11 cellular contexts compared by ENCODE assay signal in genomic region chr7:39415091-39415820, GRCh38.
A peak's percentile ranks its signal among the peaks of the same experiment; 100 is the strongest.
DNase-seq lines count a peak whose midpoint lies in the region; ATAC-seq, FAIRE-seq and TF ChIP-seq lines count a peak whose summit lies in the region.
"Had no signal": no experiment of that assay in that cellular context is flagged by ENCODE, and none has a peak within 500 bp of the region (broad histone marks: within the 10 kb centered on the region; RNA-seq: fewer than 3 reads in every experiment).

No MANE protein-coding gene starts in this region.

- no peaks in the 10 kb centered on the region for H3K36me3 Mint-ChIP-seq in stimulated activated naive CD8-positive, alpha-beta T cell treated with anti-CD3 and anti-CD28 coated beads, Interleukin-15, Interleukin-2, amounts not matched to agents 100 ng/mL and 50 ng/mL, for 24 hours (ENCODE audit: low read depth)
- no peaks in the 10 kb centered on the region for H3K36me3 Mint-ChIP-seq in activated CD4-positive, alpha-beta memory T cell treated with anti-CD3 and anti-CD28 coated beads, Interleukin-2, amount 10 ng/mL, durations not matched to agents 7 days and 5 days (ENCODE audit: low read depth)
- no peaks in the 10 kb centered on the region for H3K36me3 Mint-ChIP-seq in mesothelial cell of epicardium

- FAIRE-seq in kidney (lab: Jason Lieb, UNC): no peak
- FAIRE-seq: endothelial cell of umbilical vein had no signal

- H3K4me1 Mint-ChIP-seq in stimulated activated naive CD8-positive, alpha-beta T cell treated with anti-CD3 and anti-CD28 coated beads, Interleukin-15, Interleukin-2, amounts not matched to agents 100 ng/mL and 50 ng/mL, for 24 hours (ENCODE audit: low read depth): peaks cover 12% of the 10 kb centered on the region
- peaks cover 10% of the 10 kb centered on the region for H3K4me1 Mint-ChIP-seq in activated CD4-positive, alpha-beta memory T cell treated with anti-CD3 and anti-CD28 coated beads, Interleukin-2, amount 10 ng/mL, durations not matched to agents 7 days and 5 days
- H3K4me1 Mint-ChIP-seq in mesothelial cell of epicardium: peaks cover 8% of the 10 kb centered on the region

- intact Hi-C loops in kidney (cut with DNase I): no loop called here

- no peak overlapping the region for H3K27ac ChIP-seq in kidney (ENCODE audit: low read depth in 2 of 2, low read length in 2 of 2)
- H3K27ac ChIP-seq: C4-2B had no signal

- no peak overlapping the region for H3K27ac Mint-ChIP-seq in stimulated activated naive CD8-positive, alpha-beta T cell treated with anti-CD3 and anti-CD28 coated beads, Interleukin-15, Interleukin-2, amounts not matched to agents 100 ng/mL and 50 ng/mL, for 24 hours
- H3K27ac Mint-ChIP-seq in activated CD4-positive, alpha-beta memory T cell treated with anti-CD3 and anti-CD28 coated beads, Interleukin-2, amount 10 ng/mL, durations not matched to agents 7 days and 5 days: no peak overlapping the region
- H3K27ac Mint-ChIP-seq in mesothelial cell of epicardium: no peak overlapping the region

- no peak overlapping the region for H3K9ac ChIP-seq in kidney (ENCODE audit: low read length in 2 of 2)

- no peak overlapping the region for H3K4me3 ChIP-seq in kidney (ENCODE audit: low read length in 2 of 2)

- H3K4me3 Mint-ChIP-seq in stimulated activated naive CD8-positive, alpha-beta T cell treated with anti-CD3 and anti-CD28 coated beads, Interleukin-15, Interleukin-2, amounts not matched to agents 100 ng/mL and 50 ng/mL, for 24 hours: peak overlapping the region; percentile 81
- peak overlapping the region; percentile 59 for H3K4me3 Mint-ChIP-seq in activated CD4-positive, alpha-beta memory T cell treated with anti-CD3 and anti-CD28 coated beads, Interleukin-2, amount 10 ng/mL, durations not matched to agents 7 days and 5 days
- peak overlapping the region; percentile 83 for H3K4me3 Mint-ChIP-seq in mesothelial cell of epicardium

- DNase-seq in stimulated activated naive CD8-positive, alpha-beta T cell treated with anti-CD3 and anti-CD28 coated beads, Interleukin-15, Interleukin-2, amounts not matched to agents 100 U/mL and 50 U/mL, for 24 hours: no peak
- DNase-seq in activated CD4-positive, alpha-beta memory T cell treated with anti-CD3 and anti-CD28 coated beads, Interleukin-2, amount 10 ng/mL, durations not matched to agents 7 days and 5 days: no peak
- DNase-seq in mesothelial cell of epicardium (ENCODE audit: low spot score in 2 of 2, unreplicated experiment in 2 of 2): no peak
- no peak for DNase-seq in HPDE6-E6E7 (ENCODE audit: extremely low spot score)
- DNase-seq in NCI-H345 (lab: John Stamatoyannopoulos, UW): no peak
- no peak for DNase-seq in kidney
- DNase-seq: NCI-H187 treated with DMSO at 0.1 percent for 48 hours had no signal

- POLR2A ChIA-PET in activated CD4-positive, alpha-beta memory T cell treated with anti-CD3 and anti-CD28 coated beads, Interleukin-2, amount 10 ng/mL, durations not matched to agents 7 days and 5 days (lab: Charles Lee): no interaction called here

- H3K4me1 ChIP-seq in kidney (ENCODE audit: control insufficient read depth in 1 of 2, insufficient read depth in 1 of 2, low read depth in 1 of 2, low read length in 2 of 2): no peaks in the 10 kb centered on the region

- ATAC-seq in stimulated activated naive CD8-positive, alpha-beta T cell treated with anti-CD3 and anti-CD28 coated beads, Interleukin-15, Interleukin-2, amounts not matched to agents 100 U/mL and 50 U/mL, for 24 hours: no peak
- no peak for ATAC-seq in GM19463 (IDR thresholded peaks at IDR 0.05; ENCODE audit: unreplicated experiment)

- CTCF ChIA-PET in activated CD4-positive, alpha-beta memory T cell treated with anti-CD3 and anti-CD28 coated beads, Interleukin-2, amount 10 ng/mL, durations not matched to agents 7 days and 5 days (lab: Charles Lee): interaction anchor here (1.3 kb wide), 1 partner anchor 22 kb away, joined by 3 read pairs; no protein-coding TSS in a partner anchor

- no peaks in the 10 kb centered on the region for H3K9me3 Mint-ChIP-seq in stimulated activated naive CD8-positive, alpha-beta T cell treated with anti-CD3 and anti-CD28 coated beads, Interleukin-15, Interleukin-2, amounts not matched to agents 100 ng/mL and 50 ng/mL, for 24 hours
- no peaks in the 10 kb centered on the region for H3K9me3 Mint-ChIP-seq in activated CD4-positive, alpha-beta memory T cell treated with anti-CD3 and anti-CD28 coated beads, Interleukin-2, amount 10 ng/mL, durations not matched to agents 7 days and 5 days
- H3K9me3 Mint-ChIP-seq in mesothelial cell of epicardium: no peaks in the 10 kb centered on the region

- no peaks in the 10 kb centered on the region for H3K36me3 ChIP-seq in kidney (ENCODE audit: control insufficient read depth in 1 of 2, insufficient read depth in 2 of 2, low read length in 2 of 2)

- H3K9me3 ChIP-seq in kidney (ENCODE audit: control insufficient read depth in 1 of 2, low read length in 2 of 2): no peaks in the 10 kb centered on the region

- TF ChIP-seq CTCF in mesothelial cell of epicardium (IDR thresholded peaks at IDR 0.05; ENCODE audit: unreplicated experiment): no peak
- TF ChIP-seq CTCF in kidney (IDR thresholded peaks at IDR 0.05; ENCODE audit: borderline replicate concordance, extremely low read depth, insufficient read depth): no peak

- peaks cover 52% of the 10 kb centered on the region for H3K27me3 Mint-ChIP-seq in stimulated activated naive CD8-positive, alpha-beta T cell treated with anti-CD3 and anti-CD28 coated beads, Interleukin-15, Interleukin-2, amounts not matched to agents 100 ng/mL and 50 ng/mL, for 24 hours
- peaks cover 42% of the 10 kb centered on the region for H3K27me3 Mint-ChIP-seq in activated CD4-positive, alpha-beta memory T cell treated with anti-CD3 and anti-CD28 coated beads, Interleukin-2, amount 10 ng/mL, durations not matched to agents 7 days and 5 days
- peaks cover 7% of the 10 kb centered on the region for H3K27me3 Mint-ChIP-seq in mesothelial cell of epicardium (ENCODE audit: low read depth)
